In the genomic region with DNA sequence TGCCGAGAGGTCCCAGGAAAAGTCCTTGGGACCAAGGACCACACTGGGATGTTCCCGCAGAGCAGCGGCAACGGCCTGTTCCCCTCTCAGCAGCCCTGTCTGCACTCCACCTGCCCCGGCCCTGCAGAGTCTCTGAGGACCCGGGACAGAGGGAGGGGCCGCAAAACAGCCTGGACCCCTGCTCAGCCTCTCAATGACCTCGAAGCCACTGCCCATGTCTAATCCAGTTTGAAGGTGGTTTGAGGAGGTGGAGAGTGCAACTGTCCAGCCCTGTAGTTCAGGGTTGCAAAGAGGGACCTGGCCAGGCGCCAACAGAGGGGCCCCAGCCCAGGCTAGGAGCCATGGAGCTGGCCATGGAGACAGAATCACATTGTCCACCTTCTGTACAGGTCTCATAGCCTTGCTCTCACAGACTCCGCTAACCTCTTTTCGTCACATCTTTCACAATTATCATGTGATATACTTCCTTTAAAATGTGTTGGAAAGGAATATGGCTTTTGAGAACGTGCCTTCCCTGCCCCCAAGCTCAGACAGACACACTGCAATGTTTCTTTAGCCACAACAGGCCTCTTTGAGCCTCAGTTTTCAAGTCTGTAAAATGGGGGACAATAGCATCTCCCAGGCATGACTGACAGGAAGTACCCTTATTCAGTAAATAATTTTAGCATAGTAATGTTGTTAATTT, we compare ENCODE assay signal across 22 cellular contexts. TPM values are rescaled to one million over a fixed set of nuclear protein-coding genes. Genes with fewer than 3 reads are reported as not detected.
DNase-seq lines count a peak whose midpoint lies in the region; ATAC-seq and TF ChIP-seq lines count a peak whose summit lies in the region.
"Had no signal": no experiment of that assay in that cellular context is flagged by ENCODE, and none has a peak within 500 bp of the region (broad histone marks: within the 10 kb centered on the region; RNA-seq: fewer than 3 reads in every experiment).

No MANE protein-coding gene starts in this region.

- peaks cover 66% of the 10 kb centered on the region for H3K4me1 Mint-ChIP-seq in activated T-cell treated with anti-CD3 and anti-CD28 coated beads, Interleukin-2, amount 50 U/mL, for 24 hours (ENCODE audit: low read depth)
- H3K4me1 Mint-ChIP-seq in activated T-cell treated with anti-CD3 and anti-CD28 coated beads, Interleukin-2, amount 50 U/mL, for 72 hours (ENCODE audit: low read depth): peaks cover 45% of the 10 kb centered on the region
- H3K4me1 Mint-ChIP-seq: immature natural killer cell had no signal

- H3K36me3 Mint-ChIP-seq in activated T-cell treated with anti-CD3 and anti-CD28 coated beads, Interleukin-2, amount 50 U/mL, for 24 hours (ENCODE audit: low read depth): peaks cover 32% of the 10 kb centered on the region
- peaks cover 10 to 19% of the 10 kb centered on the region in 2 donors for H3K36me3 Mint-ChIP-seq in activated T-cell treated with anti-CD3 and anti-CD28 coated beads, Interleukin-2, amount 50 U/mL, for 72 hours (ENCODE audit: insufficient read depth in 2 of 2)
- H3K36me3 Mint-ChIP-seq: stimulated activated effector memory CD8-positive, alpha-beta T cell treated with anti-CD3 and anti-CD28 coated beads, Interleukin-12 subunit alpha, Interleukin-12 subunit beta, amount 100 ng/mL, for 72 hours had no signal

- 78 to 87% (median 80%) methylated on average over 12 of the region's 12 CpGs for WGBS in adipose tissue, 3 donors
- WGBS in lung, 2 donors: 74 to 82% methylated on average over 12 of the region's 12 CpGs

- peaks cover 0 to 6% of the 10 kb centered on the region in 2 donors for H3K36me3 ChIP-seq in lung (ENCODE audit: control insufficient read depth in 2 of 2, insufficient read depth in 2 of 2, low read length in 2 of 2)
- no peaks in the 10 kb centered on the region for H3K36me3 ChIP-seq in upper lobe of right lung

- intact Hi-C loops in upper lobe of right lung (cut with DNase I): no loop called here

- H3K27me3 ChIP-seq in lung (ENCODE audit: control insufficient read depth, insufficient read depth): no peaks in the 10 kb centered on the region
- H3K27me3 ChIP-seq in upper lobe of right lung: no peaks in the 10 kb centered on the region

- H3K4me1 ChIP-seq in lung (ENCODE audit: control insufficient read depth in 2 of 2, insufficient read depth in 2 of 2, low read length in 2 of 2) (peaks cover 0 to 7% of the 10 kb centered on the region in 2 donors), upper lobe of right lung (peaks cover 29% of the 10 kb centered on the region)

- H3K4me3 Mint-ChIP-seq in activated T-cell treated with anti-CD3 and anti-CD28 coated beads, Interleukin-2, amount 50 U/mL, for 24 hours: no peak overlapping the region
- H3K4me3 Mint-ChIP-seq in activated T-cell treated with anti-CD3 and anti-CD28 coated beads, Interleukin-2, amount 50 U/mL, for 72 hours: peak overlapping the region in 1 of 2 donors; percentile 27
- H3K4me3 Mint-ChIP-seq: activated T-cell treated with anti-CD3 and anti-CD28 coated beads, Interleukin-2, amount 50 U/mL, for 4 hours; immature natural killer cell; stimulated activated effector memory CD8-positive, alpha-beta T cell treated with anti-CD3 and anti-CD28 coated beads, Interleukin-12 subunit alpha, Interleukin-12 subunit beta, amount 100 ng/mL, for 72 hours had no signal

- no peak for TF ChIP-seq CTCF in lung (IDR thresholded peaks at IDR 0.05; ENCODE audit: control extremely low read depth, extremely low read depth)
- TF ChIP-seq CTCF in upper lobe of right lung (IDR thresholded peaks at IDR 0.05): no peak

- H3K9me3 ChIP-seq in lung (ENCODE audit: control insufficient read depth in 2 of 2, insufficient read depth in 1 of 2, low read length in 1 of 2): peaks cover 0 to 4% of the 10 kb centered on the region in 2 donors
- H3K9me3 ChIP-seq in upper lobe of right lung: no peaks in the 10 kb centered on the region
- H3K9me3 ChIP-seq: mucosa of descending colon, psoas muscle had no signal

- peak overlapping the region; percentile 26 for H3K27ac ChIP-seq in adipose tissue (ENCODE audit: low read depth, low read length)
- peak overlapping the region in 1 of 2 donors; percentile 35 for H3K27ac ChIP-seq in lung (ENCODE audit: low read depth in 1 of 2, low read length in 1 of 2)
- peak overlapping the region; percentile 32 for H3K27ac ChIP-seq in upper lobe of right lung
- H3K27ac ChIP-seq: KMS-11, psoas muscle had no signal

- H3K4me3 ChIP-seq in lung (no peak overlapping the region), upper lobe of right lung (no peak overlapping the region)
- H3K4me3 ChIP-seq: mucosa of descending colon, psoas muscle had no signal

- no peak for DNase-seq in activated T-cell treated with anti-CD3 and anti-CD28 coated beads, Interleukin-2, amount 50 U/mL, for 24 hours
- DNase-seq in activated T-cell treated with anti-CD3 and anti-CD28 coated beads, Interleukin-2, amount 50 U/mL, for 72 hours: no peak
- DNase-seq in lung (ENCODE audit: low spot score) (no peak), upper lobe of right lung (no peak), left lobe of liver (ENCODE audit: low spot score) (no peak), GDM1 (lab: John Stamatoyannopoulos, UW) (no peak)
- no peak for DNase-seq in stimulated activated CD4-positive, alpha-beta T cell treated with anti-CD3 and anti-CD28 coated beads, Interleukin-1b, Interleukin-23, amount 100 ng/mL, for 48 hours
- DNase-seq: 8988T; activated CD4-positive, alpha-beta T cell treated with anti-CD3 and anti-CD28 coated beads for 4 hours; activated T-cell treated with anti-CD3 and anti-CD28 coated beads, Interleukin-2, amount 50 U/mL, for 4 hours; COR-L47; immature natural killer cell; mucosa of descending colon; NCI-H2029; NCI-H524 treated with DMSO at 0.1 percent for 48 hours; RPMI8226; stimulated activated CD4-positive, alpha-beta T cell treated with anti-CD3 and anti-CD28 coated beads, Interleukin-4, amount 100 ng/mL, for 24 hours; T-helper 2 cell had no signal

- no peak for ATAC-seq in activated T-cell treated with anti-CD3 and anti-CD28 coated beads, Interleukin-2, amount 50 U/mL, for 72 hours (replicated peaks in 1 of 2)
- ATAC-seq in lung (ENCODE audit: insufficient read depth, low FRiP score): peak; percentile 48
- ATAC-seq in upper lobe of right lung: peak; percentile 62
- no peak for ATAC-seq in left lobe of liver
- ATAC-seq: activated T-cell treated with anti-CD3 and anti-CD28 coated beads, Interleukin-2, amount 50 U/mL, for 4 hours; psoas muscle; stimulated activated effector memory CD8-positive, alpha-beta T cell treated with anti-CD3 and anti-CD28 coated beads, Interleukin-12 subunit alpha, Interleukin-12 subunit beta, amount 100 ng/mL, for 72 hours had no signal

- H3K9me3 Mint-ChIP-seq in activated T-cell treated with anti-CD3 and anti-CD28 coated beads, Interleukin-2, amount 50 U/mL, for 24 hours: peaks cover 14% of the 10 kb centered on the region
- H3K9me3 Mint-ChIP-seq in activated T-cell treated with anti-CD3 and anti-CD28 coated beads, Interleukin-2, amount 50 U/mL, for 72 hours: peaks cover 9 to 11% of the 10 kb centered on the region in 2 donors

- H3K27ac Mint-ChIP-seq in activated T-cell treated with anti-CD3 and anti-CD28 coated beads, Interleukin-2, amount 50 U/mL, for 24 hours: peak overlapping the region; percentile 76
- H3K27ac Mint-ChIP-seq in activated T-cell treated with anti-CD3 and anti-CD28 coated beads, Interleukin-2, amount 50 U/mL, for 72 hours: no peak overlapping the region
- H3K27ac Mint-ChIP-seq: immature natural killer cell; stimulated activated effector memory CD8-positive, alpha-beta T cell treated with anti-CD3 and anti-CD28 coated beads, Interleukin-12 subunit alpha, Interleukin-12 subunit beta, amount 100 ng/mL, for 72 hours had no signal

- H3K27me3 Mint-ChIP-seq in activated T-cell treated with anti-CD3 and anti-CD28 coated beads, Interleukin-2, amount 50 U/mL, for 24 hours: no peaks in the 10 kb centered on the region
- no peaks in the 10 kb centered on the region for H3K27me3 Mint-ChIP-seq in activated T-cell treated with anti-CD3 and anti-CD28 coated beads, Interleukin-2, amount 50 U/mL, for 72 hours (ENCODE audit: low read depth)

RNA-seq across cellular contexts. Expression of a gene that starts 49.3 kb away (rescaled TPM):
- total RNA-seq in activated T-cell treated with anti-CD3 and anti-CD28 coated beads, Interleukin-2, amount 50 U/mL, for 72 hours: 10 to 100 TPM; 42.6 to 50.7 TPM
- polyA plus RNA-seq in adipose tissue (100 to 1,000 TPM in 1 of 3 donors, 10 to 100 TPM in 2; 36.7 to 179 (median 50.7) TPM), lung (100 to 1,000 TPM in 1 of 2 donors, 10 to 100 TPM in 1; 40.9 to 116 TPM)
- total RNA-seq in lung (100 to 1,000 TPM; 117 to 168 TPM), upper lobe of right lung (177 TPM), left lobe of liver (60.1 TPM)

Comparison
In these comparisons a context has a peak if more than half of its experiments do, and no peak if none do; other contexts are left out.
1. ATAC-seq: peak in lung (single experiment) and upper lobe of right lung (single experiment); none in activated T-cell treated with anti-CD3 and anti-CD28 coated beads, Interleukin-2, amount 50 U/mL, for 72 hours (0 of 2) and left lobe of liver (single experiment).